In the genomic region with DNA sequence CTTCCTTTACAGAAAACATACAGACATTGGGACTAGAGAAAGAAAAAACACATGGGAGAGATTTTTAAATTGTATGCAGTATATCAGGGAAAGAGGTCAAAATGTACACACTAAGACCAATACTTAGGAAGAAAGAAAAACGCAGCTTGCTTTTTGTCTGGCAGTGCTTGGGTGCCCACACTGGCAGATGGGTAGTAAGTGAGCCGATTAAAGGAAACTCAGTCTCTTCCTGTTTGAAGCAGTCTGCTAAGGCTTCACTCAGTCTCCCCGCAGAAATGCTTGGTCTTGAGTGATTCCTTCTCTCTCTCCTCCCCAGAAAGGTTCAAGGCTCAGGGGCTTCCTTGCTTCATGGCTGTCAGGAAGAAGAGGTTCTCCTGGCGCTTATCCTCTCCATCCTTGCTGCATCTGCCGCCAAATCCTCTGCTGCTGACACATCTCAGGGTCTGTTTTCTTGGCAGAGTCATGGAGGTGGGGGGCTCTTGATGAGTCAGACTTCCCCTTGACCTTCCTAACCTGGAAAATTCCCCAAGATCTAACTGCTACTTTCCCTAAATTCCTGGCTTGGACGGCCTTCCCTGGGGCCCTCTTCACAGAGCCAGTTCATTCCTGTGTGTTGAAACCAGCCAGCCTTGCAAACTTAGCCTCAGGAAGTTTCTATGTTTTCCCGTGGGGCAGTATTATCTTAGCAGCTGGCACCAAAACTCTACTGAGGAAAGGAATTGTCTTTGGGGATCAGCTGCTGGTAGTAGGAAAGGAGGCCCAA, we compare ENCODE assay signal across 1 cellular context.
TF ChIP-seq lines count a peak whose summit lies in the region.

No MANE protein-coding gene starts in this region.

TF ChIP-seq in SK-N-SH, 30 proteins besides CTCF, POLR2A, EP300 and RAD21 (continued from another document):
- TF ChIP-seq, protein P1, sequence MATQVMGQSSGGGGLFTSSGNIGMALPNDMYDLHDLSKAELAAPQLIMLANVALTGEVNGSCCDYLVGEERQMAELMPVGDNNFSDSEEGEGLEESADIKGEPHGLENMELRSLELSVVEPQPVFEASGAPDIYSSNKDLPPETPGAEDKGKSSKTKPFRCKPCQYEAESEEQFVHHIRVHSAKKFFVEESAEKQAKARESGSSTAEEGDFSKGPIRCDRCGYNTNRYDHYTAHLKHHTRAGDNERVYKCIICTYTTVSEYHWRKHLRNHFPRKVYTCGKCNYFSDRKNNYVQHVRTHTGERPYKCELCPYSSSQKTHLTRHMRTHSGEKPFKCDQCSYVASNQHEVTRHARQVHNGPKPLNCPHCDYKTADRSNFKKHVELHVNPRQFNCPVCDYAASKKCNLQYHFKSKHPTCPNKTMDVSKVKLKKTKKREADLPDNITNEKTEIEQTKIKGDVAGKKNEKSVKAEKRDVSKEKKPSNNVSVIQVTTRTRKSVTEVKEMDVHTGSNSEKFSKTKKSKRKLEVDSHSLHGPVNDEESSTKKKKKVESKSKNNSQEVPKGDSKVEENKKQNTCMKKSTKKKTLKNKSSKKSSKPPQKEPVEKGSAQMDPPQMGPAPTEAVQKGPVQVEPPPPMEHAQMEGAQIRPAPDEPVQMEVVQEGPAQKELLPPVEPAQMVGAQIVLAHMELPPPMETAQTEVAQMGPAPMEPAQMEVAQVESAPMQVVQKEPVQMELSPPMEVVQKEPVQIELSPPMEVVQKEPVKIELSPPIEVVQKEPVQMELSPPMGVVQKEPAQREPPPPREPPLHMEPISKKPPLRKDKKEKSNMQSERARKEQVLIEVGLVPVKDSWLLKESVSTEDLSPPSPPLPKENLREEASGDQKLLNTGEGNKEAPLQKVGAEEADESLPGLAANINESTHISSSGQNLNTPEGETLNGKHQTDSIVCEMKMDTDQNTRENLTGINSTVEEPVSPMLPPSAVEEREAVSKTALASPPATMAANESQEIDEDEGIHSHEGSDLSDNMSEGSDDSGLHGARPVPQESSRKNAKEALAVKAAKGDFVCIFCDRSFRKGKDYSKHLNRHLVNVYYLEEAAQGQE (IDR thresholded peaks at IDR 0.05; ENCODE audit: low read depth, low read length) = no peak
- TF ChIP-seq ELF1 (IDR thresholded peaks at IDR 0.05) = no peak
- peak; percentile 51 for TF ChIP-seq TCF12 (IDR thresholded peaks at IDR 0.05)
- TF ChIP-seq NRF1 (IDR thresholded peaks at IDR 0.05; ENCODE audit: low read depth, low read length) = no peak
- peak; percentile 59; the same call in 1 of the 2 replicates for TF ChIP-seq RXRA (IDR thresholded peaks at IDR 0.05; ENCODE audit: borderline replicate concordance, low read depth)
- peak; percentile 74 for TF ChIP-seq NFIC (IDR thresholded peaks at IDR 0.05; ENCODE audit: borderline replicate concordance)
- no peak for TF ChIP-seq MXI1 (IDR thresholded peaks at IDR 0.05; ENCODE audit: low read depth, low read length)
- TF ChIP-seq, protein P2, sequence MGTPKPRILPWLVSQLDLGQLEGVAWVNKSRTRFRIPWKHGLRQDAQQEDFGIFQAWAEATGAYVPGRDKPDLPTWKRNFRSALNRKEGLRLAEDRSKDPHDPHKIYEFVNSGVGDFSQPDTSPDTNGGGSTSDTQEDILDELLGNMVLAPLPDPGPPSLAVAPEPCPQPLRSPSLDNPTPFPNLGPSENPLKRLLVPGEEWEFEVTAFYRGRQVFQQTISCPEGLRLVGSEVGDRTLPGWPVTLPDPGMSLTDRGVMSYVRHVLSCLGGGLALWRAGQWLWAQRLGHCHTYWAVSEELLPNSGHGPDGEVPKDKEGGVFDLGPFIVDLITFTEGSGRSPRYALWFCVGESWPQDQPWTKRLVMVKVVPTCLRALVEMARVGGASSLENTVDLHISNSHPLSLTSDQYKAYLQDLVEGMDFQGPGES (IDR thresholded peaks at IDR 0.05; ENCODE audit: low read depth, low read length) = no peak
- TF ChIP-seq FOSL2 (IDR thresholded peaks at IDR 0.05; ENCODE audit: borderline replicate concordance, low read depth) = peak; percentile 65; the same call in 1 of the 2 replicates
- TF ChIP-seq RFX5 (IDR thresholded peaks at IDR 0.05; ENCODE audit: low read length) = no peak
- TF ChIP-seq JUND (IDR thresholded peaks at IDR 0.05) = peak; percentile 44
